ENCODE assay signal across 9 cellular contexts in genomic region chr12:48973992-48974673, GRCh38. TPM values are rescaled to one million over a fixed set of nuclear protein-coding genes. Genes with fewer than 3 reads are reported as not detected.
DNase-seq lines count a peak whose midpoint lies in the region; ATAC-seq, FAIRE-seq and TF ChIP-seq lines count a peak whose summit lies in the region.
"Had no signal": no experiment of that assay in that cellular context is flagged by ENCODE, and none has a peak within 500 bp of the region (broad histone marks: within the 10 kb centered on the region; RNA-seq: fewer than 3 reads in every experiment).

No MANE protein-coding gene starts in this region.

- H3K4me2 ChIP-seq in OCI-LY1 (ENCODE audit: low read length) (no peak overlapping the region), H1 (ENCODE audit: insufficient read depth in 1 of 2, low read depth in 2 of 2, low read length in 2 of 2) (peak overlapping the region; percentile 5 to 41; a peak in 2 of 4 replicates)

- no peak overlapping the region for H3K27ac ChIP-seq in OCI-LY1 (ENCODE audit: low read depth, low read length, poor library complexity, severe bottlenecking)
- H3K27ac ChIP-seq in H1 (ENCODE audit: low read depth, low read length), result no peak overlapping the region

- no peak overlapping the region for H3K9ac ChIP-seq in OCI-LY1 (ENCODE audit: low read length)
- H3K9ac ChIP-seq in H1 (replicated peaks in 1 of 4; ENCODE audit: extremely low read depth in 1 of 4, low read depth in 3 of 4, low read length in 3 of 4), result no peak overlapping the region

- H3K9me3 ChIP-seq in OCI-LY1 (ENCODE audit: low read length), result no peaks in the 10 kb centered on the region
- H3K9me3 ChIP-seq in H1 (ENCODE audit: insufficient read depth in 2 of 2, low read depth in 1 of 2, low read length in 1 of 2), result no peaks in the 10 kb centered on the region

- WGBS in H1 (ENCODE audit: extremely low coverage in 1 of 2, insufficient coverage in 1 of 2, insufficient read length in 1 of 2, insufficient replicate concordance in 2 of 2, low coverage in 1 of 2, low lambda C conversion rate in 2 of 2, missing lambda C conversion rate in 1 of 2), 2 experiments, result 9% methylated on average over 15 of the region's 17 CpGs; no CpG with 5 or more reads in 1 of the 2 experiments

- ATAC-seq in natural killer cell treated with Interleukin-12 subunit alpha and Interleukin-12 subunit beta and Interleukin-15 and Interleukin-18, amount 100 ng/mL, for 72 hours, result no peak
- no peak for ATAC-seq in HG02642 (IDR thresholded peaks at IDR 0.05; ENCODE audit: poor library complexity, unreplicated experiment)

- no peak overlapping the region for H4K91ac ChIP-seq in H1 (replicated peaks; ENCODE audit: insufficient read length, low read length)

- no peak overlapping the region; the same call in 1 of the 2 replicates for H2BK15ac ChIP-seq in H1 (ENCODE audit: low read length)

- CTCF ChIA-PET in H1 (lab: Charles Lee; ENCODE audit: partially characterized antibody), result interaction anchor here (0.6 to 40.8 kb wide), 21 partner anchors 8 to 1059 kb away, joined by 3 to 1336 read pairs (median 4); partner anchors contain the start of genes ARF3, DDN, RHEBL1 and RND1

- H3K36me3 ChIP-seq in OCI-LY1 (ENCODE audit: insufficient read depth, low read length) (no peaks in the 10 kb centered on the region), H1 (ENCODE audit: control insufficient read depth in 2 of 4, insufficient read depth in 4 of 4, low read length in 3 of 4) (no peaks in the 10 kb centered on the region; a peak in 1 of 8 replicates)

- no peak overlapping the region for H3K4me3 Mint-ChIP-seq in natural killer cell treated with Interleukin-12 subunit alpha and Interleukin-12 subunit beta and Interleukin-15 and Interleukin-18, amount 100 ng/mL, for 72 hours

- no peak overlapping the region for H2BK20ac ChIP-seq in H1 (ENCODE audit: low read length)

- TF ChIP-seq CTCF in OCI-LY1 (IDR thresholded peaks at IDR 0.05; ENCODE audit: low read length) (peak; percentile 58), H1 (IDR thresholded peaks at IDR 0.05; ENCODE audit: control extremely low read depth in 1 of 3, insufficient read depth in 1 of 3, low read depth in 1 of 3, low read length in 3 of 3) (peak in 2 of 3 experiments; percentile 79 to 82; a peak in 3 of 4 replicates)

- no peak for TF ChIP-seq EP300 in H1 (IDR thresholded peaks at IDR 0.05; ENCODE audit: borderline replicate concordance in 1 of 2, low read depth in 2 of 2, low read length in 2 of 2)

- no peak overlapping the region for H2AFZ ChIP-seq in OCI-LY1 (ENCODE audit: low read length)
- 0 out of 2 replicates have a peak overlapping the region, but pooled peaks have one; percentile 70 for H2AFZ ChIP-seq in H1 (ENCODE audit: low read length)

- H2AK5ac ChIP-seq in H1 (ENCODE audit: low read depth, low read length), result no peak overlapping the region

- H3K79me2 ChIP-seq in OCI-LY1 (ENCODE audit: insufficient read depth, low read length), result no peaks in the 10 kb centered on the region
- no peaks in the 10 kb centered on the region for H3K79me2 ChIP-seq in H1 (ENCODE audit: control insufficient read depth in 1 of 2, insufficient read depth in 2 of 2, low read length in 2 of 2)

- H3K23me2 ChIP-seq in H1 (ENCODE audit: low read depth, low read length), result peaks cover 14% of the 10 kb centered on the region

- no peaks in the 10 kb centered on the region for H3F3A ChIP-seq in OCI-LY1 (ENCODE audit: insufficient read depth, low read length)

- H4K8ac ChIP-seq in H1 (ENCODE audit: extremely low read depth, insufficient read depth, low read length), result no peak overlapping the region

- no peaks in the 10 kb centered on the region for H3K36me3 Mint-ChIP-seq in natural killer cell treated with Interleukin-12 subunit alpha and Interleukin-12 subunit beta and Interleukin-15 and Interleukin-18, amount 100 ng/mL, for 72 hours

- H3K4ac ChIP-seq in H1 (replicated peaks; ENCODE audit: insufficient read length, low read depth, low read length), result no peak overlapping the region

- H3K18ac ChIP-seq in H1 (ENCODE audit: extremely low read depth, low read length), result no peak overlapping the region

- no peak overlapping the region for H2BK12ac ChIP-seq in H1 (ENCODE audit: low read depth, low read length)

- H4K20me1 ChIP-seq in OCI-LY1 (ENCODE audit: insufficient read depth, low read length), result no peaks in the 10 kb centered on the region
- peaks cover 6 to 19% of the 10 kb centered on the region in 2 experiments for H4K20me1 ChIP-seq in H1 (replicated peaks in 1 of 2; ENCODE audit: control insufficient read depth in 1 of 2, insufficient read depth in 2 of 2, low read length in 2 of 2)

- POLR2A ChIA-PET in H1 (lab: Charles Lee; ENCODE audit: partially characterized antibody), result interaction anchor here (0.6 to 2.3 kb wide), 6 partner anchors 10 to 155 kb away, joined by 3 to 5 read pairs (median 4); partner anchors contain the start of genes ARF3 and RND1

- no peak overlapping the region for H3K14ac ChIP-seq in H1 (ENCODE audit: insufficient read length)

- no peak for FAIRE-seq in H1 (lab: Jason Lieb, UNC)

- peaks cover 45 to 46% of the 10 kb centered on the region in 2 donors for H3K4me1 Mint-ChIP-seq in natural killer cell treated with Interleukin-12 subunit alpha and Interleukin-12 subunit beta and Interleukin-15 and Interleukin-18, amount 100 ng/mL, for 72 hours (ENCODE audit: low read depth in 2 of 2)

- peak; percentile 51 for DNase-seq in CD1c-positive myeloid dendritic cell (ENCODE audit: extremely low spot score)
- DNase-seq in H1 (ENCODE audit: low read depth in 1 of 2, low spot score in 2 of 2), result peak in 1 of 2 experiments; percentile 91
- DNase-seq in natural killer cell treated with Interleukin-12 subunit alpha and Interleukin-12 subunit beta and Interleukin-15 and Interleukin-18, amount 100 ng/mL, for 72 hours (ENCODE audit: low spot score), result peak; percentile 67
- no peak for DNase-seq in NCI-H1436 treated with DMSO at 0.1 percent for 48 hours (lab: John Stamatoyannopoulos, UW)
- no peak for DNase-seq in central memory CD4-positive, alpha-beta T cell
- DNase-seq in RKO (ENCODE audit: low spot score), result no peak

- H3K27me3 ChIP-seq in OCI-LY1 (ENCODE audit: insufficient read depth, low read length), result peaks cover 22% of the 10 kb centered on the region; the same call in 1 of the 2 replicates
- peaks cover 75 to 99% (median 96%) of the 10 kb centered on the region in 4 experiments for H3K27me3 ChIP-seq in H1 (replicated peaks in 1 of 4; ENCODE audit: control insufficient read depth in 3 of 4, extremely low read depth in 1 of 4, insufficient read depth in 3 of 4, low read length in 3 of 4)

- peaks cover 20% of the 10 kb centered on the region for H3K4me1 ChIP-seq in OCI-LY1 (ENCODE audit: insufficient read depth, low read length, severe bottlenecking)
- peaks cover 8 to 36% (median 30%) of the 10 kb centered on the region in 4 experiments for H3K4me1 ChIP-seq in H1 (replicated peaks in 1 of 4; ENCODE audit: control insufficient read depth in 3 of 4, insufficient read depth in 4 of 4, low read length in 3 of 4)

- TF ChIP-seq POLR2A in H1 (IDR thresholded peaks at IDR 0.05; ENCODE audit: control extremely low read depth in 1 of 2, low read depth in 2 of 2, low read length in 2 of 2), result no peak

- no peak overlapping the region for H2BK5ac ChIP-seq in H1 (ENCODE audit: low read depth, low read length)

- H3K9me3 Mint-ChIP-seq in natural killer cell treated with Interleukin-12 subunit alpha and Interleukin-12 subunit beta and Interleukin-15 and Interleukin-18, amount 100 ng/mL, for 72 hours, result no peaks in the 10 kb centered on the region

- H2BK120ac ChIP-seq in H1 (replicated peaks; ENCODE audit: low read depth, low read length), result no peak overlapping the region

- H3K4me3 ChIP-seq in OCI-LY1 (ENCODE audit: low read depth, low read length, poor library complexity, severe bottlenecking), result no peak overlapping the region
- H3K4me3 ChIP-seq in H1 (ENCODE audit: extremely low read depth in 1 of 4, insufficient read depth in 2 of 4, low read depth in 3 of 4, low read length in 4 of 4), result peak overlapping the region in 1 of 4 experiments; percentile 11; a peak in 1 of 8 replicates

- H3K9me2 ChIP-seq in OCI-LY1 (ENCODE audit: low read depth, low read length), result no peaks in the 10 kb centered on the region

- H4K5ac ChIP-seq in H1 (ENCODE audit: insufficient read length, low read depth, low read length), result no peak overlapping the region

- H3K27ac Mint-ChIP-seq in natural killer cell treated with Interleukin-12 subunit alpha and Interleukin-12 subunit beta and Interleukin-15 and Interleukin-18, amount 100 ng/mL, for 72 hours, result no peak overlapping the region

- no peak overlapping the region for H3K56ac ChIP-seq in H1 (replicated peaks; ENCODE audit: insufficient read length, low read depth, low read length)

- H3K79me1 ChIP-seq in H1 (ENCODE audit: low read depth, low read length), result no peaks in the 10 kb centered on the region

- peaks cover 36 to 41% of the 10 kb centered on the region in 2 donors for H3K27me3 Mint-ChIP-seq in natural killer cell treated with Interleukin-12 subunit alpha and Interleukin-12 subunit beta and Interleukin-15 and Interleukin-18, amount 100 ng/mL, for 72 hours

- peak; percentile 37 to 50 for TF ChIP-seq RAD21 in H1 (IDR thresholded peaks at IDR 0.05 in 1 of 2, conservative IDR thresholded peaks at IDR 0.05 in 1 of 2; ENCODE audit: low read depth in 2 of 2, low read length in 2 of 2)

- H3K23ac ChIP-seq in H1 (ENCODE audit: insufficient read length), result no peak overlapping the region

RNA-seq across cellular contexts. Expression of gene WNT10B, which starts 2.6 kb away (rescaled TPM):
- 0.25 and 0.26 TPM in 2 replicates for total RNA-seq in H1 (2021; fragmentation: NEBNext Ultra II Directional; extraction: Animal tissue kit (Norgen Biotek cat#: 25700))
- 1.8 and 1.9 TPM in 2 replicates for polyA plus RNA-seq in H1 (2011; rRNA removed)
- polyA plus RNA-seq in H1 (2011; cell fraction: cytosol; rRNA removed), result 1.5 TPM
- polyA plus RNA-seq in H1 (2011; cell fraction: nucleus; rRNA removed), result 1.5 TPM
- polyA plus RNA-seq in H1 (2012, experiment 1 of 2), result 0.76 to 1.6 TPM (median 1.5 TPM) in 4 replicates
- polyA plus RNA-seq in H1 (2012, experiment 2 of 2), result 1.1 TPM
- polyA plus RNA-seq in H1 (2013, experiment 1 of 2), result 0.04 TPM
- 0.06 TPM for polyA plus RNA-seq in H1 (2013, experiment 2 of 2)
- 0.16 and 0.54 TPM in 2 replicates for polyA minus RNA-seq in H1 (2011; rRNA and poly(A)+ RNA removed)
- 1.6 TPM for polyA minus RNA-seq in H1 (2011; cell fraction: cytosol; rRNA and poly(A)+ RNA removed)
- polyA minus RNA-seq in H1 (2011; cell fraction: nucleus; rRNA and poly(A)+ RNA removed), result 0.30 TPM
- total RNA-seq in natural killer cell treated with Interleukin-12 subunit alpha and Interleukin-12 subunit beta and Interleukin-15 and Interleukin-18, amount 100 ng/mL, for 72 hours, result under 1 TPM in 1 of 2 donors, not detected in 1; 0.50 TPM

RNA-seq across cellular contexts. Expression of gene WNT1, which starts 4.0 kb away (rescaled TPM):
- not detected in 2 replicates for total RNA-seq in H1 (2021; fragmentation: NEBNext Ultra II Directional; extraction: Animal tissue kit (Norgen Biotek cat#: 25700))
- polyA plus RNA-seq in H1 (2011; rRNA removed), result not detected in 2 replicates
- not detected for polyA plus RNA-seq in H1 (2011; cell fraction: cytosol; rRNA removed)
- polyA plus RNA-seq in H1 (2011; cell fraction: nucleus; rRNA removed), result not detected
- polyA plus RNA-seq in H1 (2012, experiment 1 of 2), result not detected in 4 replicates
- polyA plus RNA-seq in H1 (2012, experiment 2 of 2), result not detected
- not detected for polyA plus RNA-seq in H1 (2013, experiment 1 of 2)
- polyA plus RNA-seq in H1 (2013, experiment 2 of 2), result not detected
- not detected in 2 replicates for polyA minus RNA-seq in H1 (2011; rRNA and poly(A)+ RNA removed)
- polyA minus RNA-seq in H1 (2011; cell fraction: cytosol; rRNA and poly(A)+ RNA removed), result not detected
- polyA minus RNA-seq in H1 (2011; cell fraction: nucleus; rRNA and poly(A)+ RNA removed), result not detected
- not detected for total RNA-seq in natural killer cell treated with Interleukin-12 subunit alpha and Interleukin-12 subunit beta and Interleukin-15 and Interleukin-18, amount 100 ng/mL, for 72 hours
- total RNA-seq: activated CD8-positive, alpha-beta memory T cell treated with anti-CD3 and anti-CD28 coated beads for 36 hours had no signal

RNA-seq across cellular contexts. Expression of gene ARF3, which starts 16.8 kb away (rescaled TPM):
- total RNA-seq in H1 (2021; fragmentation: NEBNext Ultra II Directional; extraction: Animal tissue kit (Norgen Biotek cat#: 25700)), result 250 and 251 TPM in 2 replicates
- 231 and 262 TPM in 2 replicates for polyA plus RNA-seq in H1 (2011; rRNA removed)
- 269 TPM for polyA plus RNA-seq in H1 (2011; cell fraction: cytosol; rRNA removed)
- 156 TPM for polyA plus RNA-seq in H1 (2011; cell fraction: nucleus; rRNA removed)
- 234 to 285 TPM (median 262 TPM) in 4 replicates for polyA plus RNA-seq in H1 (2012, experiment 1 of 2)
- polyA plus RNA-seq in H1 (2012, experiment 2 of 2), result 231 TPM
- 84.2 TPM for polyA plus RNA-seq in H1 (2013, experiment 1 of 2)
- polyA plus RNA-seq in H1 (2013, experiment 2 of 2), result 90.0 TPM
- 191 and 260 TPM in 2 replicates for polyA minus RNA-seq in H1 (2011; rRNA and poly(A)+ RNA removed)
- 89.5 TPM for polyA minus RNA-seq in H1 (2011; cell fraction: cytosol; rRNA and poly(A)+ RNA removed)
- 68.0 TPM for polyA minus RNA-seq in H1 (2011; cell fraction: nucleus; rRNA and poly(A)+ RNA removed)
- total RNA-seq in natural killer cell treated with Interleukin-12 subunit alpha and Interleukin-12 subunit beta and Interleukin-15 and Interleukin-18, amount 100 ng/mL, for 72 hours, result 100 to 1,000 TPM; 125 to 156 TPM

RNA-seq across cellular contexts. Expression of gene DDN, which starts 25.0 kb away (rescaled TPM):
- 0.21 and 0.30 TPM in 2 replicates for total RNA-seq in H1 (2021; fragmentation: NEBNext Ultra II Directional; extraction: Animal tissue kit (Norgen Biotek cat#: 25700))
- 0.14 and 0.20 TPM in 2 replicates for polyA plus RNA-seq in H1 (2011; rRNA removed)
- polyA plus RNA-seq in H1 (2011; cell fraction: cytosol; rRNA removed), result 0.23 TPM
- polyA plus RNA-seq in H1 (2011; cell fraction: nucleus; rRNA removed), result 0.26 TPM
- 0.19 to 0.25 TPM (median 0.23 TPM) in 3 of 4 replicates, not detected in the other for polyA plus RNA-seq in H1 (2012, experiment 1 of 2)
- 0.29 TPM for polyA plus RNA-seq in H1 (2012, experiment 2 of 2)
- 0.08 TPM for polyA plus RNA-seq in H1 (2013, experiment 1 of 2)
- 0.11 TPM for polyA plus RNA-seq in H1 (2013, experiment 2 of 2)
- 0.05 and 0.09 TPM in 2 replicates for polyA minus RNA-seq in H1 (2011; rRNA and poly(A)+ RNA removed)
- polyA minus RNA-seq in H1 (2011; cell fraction: cytosol; rRNA and poly(A)+ RNA removed), result not detected
- 0.20 TPM for polyA minus RNA-seq in H1 (2011; cell fraction: nucleus; rRNA and poly(A)+ RNA removed)
- 1 to 10 TPM in 1 of 2 donors, under 1 TPM in 1; 0.48 to 1.1 TPM for total RNA-seq in natural killer cell treated with Interleukin-12 subunit alpha and Interleukin-12 subunit beta and Interleukin-15 and Interleukin-18, amount 100 ng/mL, for 72 hours

RNA-seq across cellular contexts. Expression of gene PRKAG1, which starts 44.4 kb away (rescaled TPM):
- 36.3 and 38.6 TPM in 2 replicates for total RNA-seq in H1 (2021; fragmentation: NEBNext Ultra II Directional; extraction: Animal tissue kit (Norgen Biotek cat#: 25700))
- 32.3 and 57.5 TPM in 2 replicates for polyA plus RNA-seq in H1 (2011; rRNA removed)
- 43.9 TPM for polyA plus RNA-seq in H1 (2011; cell fraction: cytosol; rRNA removed)
- 20.4 TPM for polyA plus RNA-seq in H1 (2011; cell fraction: nucleus; rRNA removed)
- polyA plus RNA-seq in H1 (2012, experiment 1 of 2), result 41.3 to 53.9 TPM (median 44.4 TPM) in 4 replicates
- polyA plus RNA-seq in H1 (2012, experiment 2 of 2), result 35.5 TPM
- 37.2 TPM for polyA plus RNA-seq in H1 (2013, experiment 1 of 2)
- 38.9 TPM for polyA plus RNA-seq in H1 (2013, experiment 2 of 2)
- polyA minus RNA-seq in H1 (2011; rRNA and poly(A)+ RNA removed), result 27.7 and 50.1 TPM in 2 replicates
- 17.1 TPM for polyA minus RNA-seq in H1 (2011; cell fraction: cytosol; rRNA and poly(A)+ RNA removed)
- 14.7 TPM for polyA minus RNA-seq in H1 (2011; cell fraction: nucleus; rRNA and poly(A)+ RNA removed)
- 10 to 100 TPM; 63.4 to 70.3 TPM for total RNA-seq in natural killer cell treated with Interleukin-12 subunit alpha and Interleukin-12 subunit beta and Interleukin-15 and Interleukin-18, amount 100 ng/mL, for 72 hours

Comparison
In these comparisons a context has a peak if more than half of its experiments do, and no peak if none do; other contexts are left out.
1. DNase-seq: peak in CD1c-positive myeloid dendritic cell (single experiment) and natural killer cell treated with Interleukin-12 subunit alpha and Interleukin-12 subunit beta and Interleukin-15 and Interleukin-18, amount 100 ng/mL, for 72 hours (single experiment); none in NCI-H1436 treated with DMSO at 0.1 percent for 48 hours (single experiment), central memory CD4-positive, alpha-beta T cell (single experiment) and RKO (single experiment).